Comparison of ENCODE assay signal across 23 cellular contexts in genomic region chr3:43198791-43199644, GRCh38.
DNase-seq lines count a peak whose midpoint lies in the region; ATAC-seq lines count a peak whose summit lies in the region.
"Had no signal": no experiment of that assay in that cellular context is flagged by ENCODE, and none has a peak within 500 bp of the region (broad histone marks: within the 10 kb centered on the region; RNA-seq: fewer than 3 reads in every experiment).

No MANE protein-coding gene starts in this region.

- ATAC-seq in activated CD4-positive, alpha-beta T cell treated with anti-CD3 and anti-CD28 coated beads for 36 hours: no peak
- no peak for ATAC-seq in HG02623 (IDR thresholded peaks at IDR 0.05; ENCODE audit: unreplicated experiment)
- ATAC-seq: activated CD4-positive, CD25-positive, alpha-beta regulatory T cell treated with anti-CD3 and anti-CD28 coated beads, Interleukin-2, amount 50 U/mL, for 24 hours; left colon had no signal

- CTCF ChIA-PET in activated CD4-positive, alpha-beta T cell treated with anti-CD3 and anti-CD28 coated beads for 36 hours (lab: Charles Lee): interaction anchor here (0.7 kb wide), 1 partner anchor 179 kb away, joined by 4 read pairs; no protein-coding TSS in a partner anchor
- CTCF ChIA-PET in activated CD4-positive, alpha-beta memory T cell treated with anti-CD3 and anti-CD28 coated beads, Interleukin-2, amount 10 ng/mL, durations not matched to agents 7 days and 5 days (lab: Charles Lee): no interaction called here

- no peaks in the 10 kb centered on the region for H3K9me3 Mint-ChIP-seq in activated CD4-positive, alpha-beta T cell treated with anti-CD3 and anti-CD28 coated beads for 36 hours (ENCODE audit: low read depth)
- peaks cover 3% of the 10 kb centered on the region for H3K9me3 Mint-ChIP-seq in activated CD4-positive, alpha-beta memory T cell treated with anti-CD3 and anti-CD28 coated beads, Interleukin-2, amount 10 ng/mL, durations not matched to agents 7 days and 5 days
- H3K9me3 Mint-ChIP-seq: activated naive CD4-positive, alpha-beta T cell treated with anti-CD3 and anti-CD28 coated beads for 36 hours had no signal

- intact Hi-C loops in activated CD4-positive, alpha-beta T cell treated with anti-CD3 and anti-CD28 coated beads for 36 hours (cut with DNase I, micrococcal nuclease): no loop called here

- no peaks in the 10 kb centered on the region for H3K36me3 Mint-ChIP-seq in activated CD4-positive, alpha-beta T cell treated with anti-CD3 and anti-CD28 coated beads for 36 hours (ENCODE audit: low read depth)
- H3K36me3 Mint-ChIP-seq in activated CD4-positive, alpha-beta memory T cell treated with anti-CD3 and anti-CD28 coated beads, Interleukin-2, amount 10 ng/mL, durations not matched to agents 7 days and 5 days (ENCODE audit: low read depth): peaks cover 10% of the 10 kb centered on the region

- H3K4me1 Mint-ChIP-seq in activated CD4-positive, alpha-beta T cell treated with anti-CD3 and anti-CD28 coated beads for 36 hours: peaks cover 56% of the 10 kb centered on the region
- H3K4me1 Mint-ChIP-seq in activated CD4-positive, alpha-beta memory T cell treated with anti-CD3 and anti-CD28 coated beads, Interleukin-2, amount 10 ng/mL, durations not matched to agents 7 days and 5 days: peaks cover 36% of the 10 kb centered on the region

- DNase-seq in activated CD4-positive, alpha-beta T cell treated with anti-CD3 and anti-CD28 coated beads for 36 hours: no peak
- no peak for DNase-seq in activated CD4-positive, alpha-beta T cell treated with anti-CD3 and anti-CD28 coated beads, Interleukin-2, amount 50 U/mL, for 1 hour
- DNase-seq in ELR (ENCODE audit: low read depth) (peak; percentile 69), lung microvascular endothelial cell (ENCODE audit: low read depth in 2 of 2) (peak; percentile 29 to 32), D341Med (ENCODE audit: low spot score) (no peak), NCI-H1092 (lab: John Stamatoyannopoulos, UW) (no peak)
- no peak for DNase-seq in activated CD4-positive, alpha-beta memory T cell treated with anti-CD3 and anti-CD28 coated beads, Interleukin-2, amount 10 ng/mL, durations not matched to agents 7 days and 5 days
- DNase-seq: activated naive CD4-positive, alpha-beta T cell treated with anti-CD3 and anti-CD28 coated beads for 36 hours; DND-41; GOT3; hippocampal formation; KBM-7; left colon; MM.1S; NCI-H2029 treated with DMSO at 0.1 percent for 48 hours; NCI-H526 treated with DMSO at 0.1 percent for 48 hours; NK-92 treated with Interleukin-12 subunit alpha and Interleukin-12 subunit beta, amount 100 ng/mL, for 24 hours; ovary; stimulated activated naive CD4-positive, alpha-beta T cell treated with Interleukin-2 at 50 U/mL for 16 hours; upper lobe of left lung had no signal

- no peaks in the 10 kb centered on the region for H3K27me3 Mint-ChIP-seq in activated CD4-positive, alpha-beta T cell treated with anti-CD3 and anti-CD28 coated beads for 36 hours
- peaks cover 22% of the 10 kb centered on the region for H3K27me3 Mint-ChIP-seq in activated CD4-positive, alpha-beta memory T cell treated with anti-CD3 and anti-CD28 coated beads, Interleukin-2, amount 10 ng/mL, durations not matched to agents 7 days and 5 days

- H3K27ac Mint-ChIP-seq in activated CD4-positive, alpha-beta T cell treated with anti-CD3 and anti-CD28 coated beads for 36 hours: peak overlapping the region; percentile 28
- peak overlapping the region; percentile 28 for H3K27ac Mint-ChIP-seq in activated CD4-positive, alpha-beta memory T cell treated with anti-CD3 and anti-CD28 coated beads, Interleukin-2, amount 10 ng/mL, durations not matched to agents 7 days and 5 days
- H3K27ac Mint-ChIP-seq: activated naive CD4-positive, alpha-beta T cell treated with anti-CD3 and anti-CD28 coated beads for 36 hours; memory B cell had no signal

- H3K4me3 Mint-ChIP-seq in activated CD4-positive, alpha-beta T cell treated with anti-CD3 and anti-CD28 coated beads for 36 hours: no peak overlapping the region
- H3K4me3 Mint-ChIP-seq in activated CD4-positive, alpha-beta memory T cell treated with anti-CD3 and anti-CD28 coated beads, Interleukin-2, amount 10 ng/mL, durations not matched to agents 7 days and 5 days: no peak overlapping the region
- H3K4me3 Mint-ChIP-seq: activated naive CD4-positive, alpha-beta T cell treated with anti-CD3 and anti-CD28 coated beads for 36 hours; memory B cell had no signal

- POLR2A ChIA-PET in activated CD4-positive, alpha-beta T cell treated with anti-CD3 and anti-CD28 coated beads for 36 hours (lab: Charles Lee): interaction anchor here (0.7 kb wide), 1 partner anchor 1415 kb away, joined by 3 read pairs; no protein-coding TSS in a partner anchor
- POLR2A ChIA-PET in activated CD4-positive, alpha-beta memory T cell treated with anti-CD3 and anti-CD28 coated beads, Interleukin-2, amount 10 ng/mL, durations not matched to agents 7 days and 5 days (lab: Charles Lee): interaction anchor here (2.2 kb wide), 1 partner anchor 20 kb away, joined by 7 read pairs; no protein-coding TSS in a partner anchor

Comparison
In these comparisons a context has a peak if more than half of its experiments do, and no peak if none do; other contexts are left out.
1. DNase-seq: peak in ELR (single experiment) and lung microvascular endothelial cell (2 of 2); none in activated CD4-positive, alpha-beta T cell treated with anti-CD3 and anti-CD28 coated beads for 36 hours (single experiment), activated CD4-positive, alpha-beta T cell treated with anti-CD3 and anti-CD28 coated beads, Interleukin-2, amount 50 U/mL, for 1 hour (single experiment), activated CD4-positive, alpha-beta memory T cell treated with anti-CD3 and anti-CD28 coated beads, Interleukin-2, amount 10 ng/mL, durations not matched to agents 7 days and 5 days (single experiment), D341Med (single experiment) and NCI-H1092 (single experiment).